14 cellular contexts compared by ENCODE assay signal in genomic region chr12:93425736-93426363, GRCh38. TPM values are rescaled to one million over a fixed set of nuclear protein-coding genes. Genes with fewer than 3 reads are reported as not detected.
DNase-seq lines count a peak whose midpoint lies in the region; ATAC-seq and TF ChIP-seq lines count a peak whose summit lies in the region.
"Had no signal": no experiment of that assay in that cellular context is flagged by ENCODE, and none has a peak within 500 bp of the region (broad histone marks: within the 10 kb centered on the region; RNA-seq: fewer than 3 reads in every experiment).

No MANE protein-coding gene starts in this region.

- H3F3A ChIP-seq in PC-3 (ENCODE audit: low read length, unreplicated experiment) = no peaks in the 10 kb centered on the region
- no peaks in the 10 kb centered on the region for H3F3A ChIP-seq in neural progenitor cell (ENCODE audit: low read depth)

- WGBS in mesodermal cell (ENCODE audit: insufficient coverage in 2 of 2), 2 experiments = 93 to 96% methylated on average over 2 to 4 of the region's 8 CpGs

- peak overlapping the region; percentile 54 to 81 (median 70) for H3K4me2 ChIP-seq in BLaER1 treated with 17β-estradiol and CSF1 and Interleukin-3, amounts not matched to agents 10 nM and 100 nM
- H3K4me2 ChIP-seq in PC-3 (ENCODE audit: low read length) (no peak overlapping the region), neural progenitor cell (no peak overlapping the region)

- intact Hi-C loops in PC-3 (cut with micrococcal nuclease) = no loop called here

- H3K9me2 ChIP-seq in PC-3 (replicated peaks; ENCODE audit: low read length) = no peaks in the 10 kb centered on the region

- H2AFZ ChIP-seq in PC-3 (ENCODE audit: low read length) (no peak overlapping the region), neural progenitor cell (replicated peaks) (no peak overlapping the region)

- CTCF ChIA-PET in WTC11 (lab: Charles Lee) (no interaction called here), PC-3 (lab: Charles Lee) (no interaction called here)

- peak overlapping the region in 5 of 11 experiments; percentile 14 to 33 (median 29); a peak in 4 of 22 replicates for H3K27ac ChIP-seq in BLaER1 treated with 17β-estradiol and CSF1 and Interleukin-3, amounts not matched to agents 10 nM and 100 nM
- H3K27ac ChIP-seq in mesodermal cell (ENCODE audit: low read depth, low read length, severe bottlenecking) (peak overlapping the region; percentile 23), PC-3 (ENCODE audit: low read length) (no peak overlapping the region), neural progenitor cell (no peak overlapping the region)
- H3K27ac ChIP-seq: body of pancreas had no signal

- H3K36me3 ChIP-seq in BLaER1 treated with 17β-estradiol and CSF1 and Interleukin-3, amounts not matched to agents 10 nM and 100 nM = peaks cover 0 to 22% (median 3%) of the 10 kb centered on the region in 11 experiments; a peak in 5 of 22 replicates
- H3K36me3 ChIP-seq in mesodermal cell (ENCODE audit: control insufficient read depth, insufficient read depth, low read length) (no peaks in the 10 kb centered on the region), PC-3 (ENCODE audit: low read depth, low read length) (no peaks in the 10 kb centered on the region), neural progenitor cell (no peaks in the 10 kb centered on the region)
- H3K36me3 ChIP-seq: esophagus squamous epithelium, thyroid gland had no signal

- no peaks in the 10 kb centered on the region for H3K27me3 Mint-ChIP-seq in WTC11 (ENCODE audit: low read depth)
- H3K27me3 Mint-ChIP-seq in neural progenitor cell (ENCODE audit: insufficient read depth, low read depth) = no peaks in the 10 kb centered on the region

- peak overlapping the region in 6 of 11 experiments; percentile 1 to 52 (median 36); a peak in 5 of 22 replicates for H3K9ac ChIP-seq in BLaER1 treated with 17β-estradiol and CSF1 and Interleukin-3, amounts not matched to agents 10 nM and 100 nM
- H3K9ac ChIP-seq in PC-3 (ENCODE audit: low read length) (no peak overlapping the region), neural progenitor cell (no peak overlapping the region)

- TF ChIP-seq CTCF in WTC11 (IDR thresholded peaks at IDR 0.05) = no peak
- no peak for TF ChIP-seq CTCF in PC-3 (conservative IDR thresholded peaks at IDR 0.05; ENCODE audit: low read depth, low read length)
- TF ChIP-seq CTCF in neural progenitor cell (IDR thresholded peaks at IDR 0.05) = no peak

- peak overlapping the region; percentile 63 for H3K27ac Mint-ChIP-seq in WTC11
- no peak overlapping the region for H3K27ac Mint-ChIP-seq in neural progenitor cell

- POLR2A ChIA-PET in WTC11 (lab: Charles Lee) (no interaction called here), PC-3 (lab: Charles Lee; ENCODE audit: unreplicated experiment) (interaction anchor here (0.7 kb wide), 1 partner anchor 609 kb away, joined by 12 read pairs; no protein-coding TSS in a partner anchor)

- H3K36me3 Mint-ChIP-seq in WTC11 (no peaks in the 10 kb centered on the region), neural progenitor cell (peaks cover 8% of the 10 kb centered on the region)

- H3K4me1 Mint-ChIP-seq in WTC11 (peaks cover 68% of the 10 kb centered on the region), neural progenitor cell (peaks cover 15% of the 10 kb centered on the region)

- H3K4me3 Mint-ChIP-seq in WTC11 (no peak overlapping the region), neural progenitor cell (no peak overlapping the region)

- BruUV-seq in PC-3 (replicated peaks; lab: Mats Ljungman, UMichigan) = no TSS peak

- peaks cover 99% of the 10 kb centered on the region for H3K79me2 ChIP-seq in PC-3 (ENCODE audit: low read length)
- peaks cover 100% of the 10 kb centered on the region for H3K79me2 ChIP-seq in neural progenitor cell (ENCODE audit: low read depth)

- peaks cover 91 to 100% (median 100%) of the 10 kb centered on the region in 11 experiments for H4K20me1 ChIP-seq in BLaER1 treated with 17β-estradiol and CSF1 and Interleukin-3, amounts not matched to agents 10 nM and 100 nM
- H4K20me1 ChIP-seq in PC-3 (ENCODE audit: low read length) (peaks cover 75% of the 10 kb centered on the region), neural progenitor cell (ENCODE audit: low read depth) (peaks cover 98% of the 10 kb centered on the region)

- no peak overlapping the region for H3K4me3 ChIP-seq in BLaER1 treated with 17β-estradiol and CSF1 and Interleukin-3, amounts not matched to agents 10 nM and 100 nM
- H3K4me3 ChIP-seq in mesodermal cell (ENCODE audit: extremely low read depth, insufficient read depth, low read length, poor library complexity, severe bottlenecking) = no peak overlapping the region
- no peak overlapping the region for H3K4me3 ChIP-seq in PC-3 (ENCODE audit: low read length)
- H3K4me3 ChIP-seq in neural progenitor cell = no peak overlapping the region
- H3K4me3 ChIP-seq: body of pancreas, esophagus squamous epithelium, thyroid gland had no signal

- ATAC-seq in GM21381 (IDR thresholded peaks at IDR 0.05; ENCODE audit: unreplicated experiment) (peak; percentile 18), WTC11 (no peak), PC-3 (no peak)
- ATAC-seq: body of pancreas had no signal

- H3K4me1 ChIP-seq in BLaER1 treated with 17β-estradiol and CSF1 and Interleukin-3, amounts not matched to agents 10 nM and 100 nM = peaks cover 48 to 90% (median 60%) of the 10 kb centered on the region in 10 experiments
- H3K4me1 ChIP-seq in mesodermal cell (ENCODE audit: control insufficient read depth, insufficient read depth, low read length, poor library complexity, severe bottlenecking) (peaks cover 33% of the 10 kb centered on the region), PC-3 (ENCODE audit: insufficient read depth, low read length) (peaks cover 7% of the 10 kb centered on the region; the same call in 1 of the 2 replicates), neural progenitor cell (peaks cover 32% of the 10 kb centered on the region)

- H3K27me3 ChIP-seq in BLaER1 treated with 17β-estradiol and CSF1 and Interleukin-3, amounts not matched to agents 10 nM and 100 nM = no peaks in the 10 kb centered on the region
- H3K27me3 ChIP-seq in PC-3 (ENCODE audit: low read length) = no peaks in the 10 kb centered on the region
- H3K27me3 ChIP-seq in neural progenitor cell = no peaks in the 10 kb centered on the region
- H3K27me3 ChIP-seq: body of pancreas, esophagus squamous epithelium, thyroid gland had no signal

- DNase-seq in WTC11 (ENCODE audit: low spot score) (no peak), NCI-H1048 (lab: John Stamatoyannopoulos, UW) (no peak), PC-3 (no peak), pons (ENCODE audit: low spot score) (no peak), neural progenitor cell (ENCODE audit: low spot score) (no peak)
- DNase-seq: body of pancreas; COR-L47; esophagus squamous epithelium; MV-4-11; stimulated activated CD4-positive, alpha-beta T cell treated with anti-CD3 and anti-CD28 coated beads, Interleukin-4, amount 100 ng/mL, for 1 hour; thyroid gland had no signal

- no peaks in the 10 kb centered on the region for H3K9me3 ChIP-seq in BLaER1 treated with 17β-estradiol and CSF1 and Interleukin-3, amounts not matched to agents 10 nM and 100 nM (replicated peaks in 1 of 11)
- H3K9me3 ChIP-seq in mesodermal cell (ENCODE audit: control insufficient read depth, low read length) = no peaks in the 10 kb centered on the region
- H3K9me3 ChIP-seq in PC-3 (ENCODE audit: low read length) = no peaks in the 10 kb centered on the region
- H3K9me3 ChIP-seq in neural progenitor cell (ENCODE audit: low read depth) = no peaks in the 10 kb centered on the region
- H3K9me3 ChIP-seq: body of pancreas, esophagus squamous epithelium, thyroid gland had no signal

- H3K9me3 Mint-ChIP-seq in WTC11 = no peaks in the 10 kb centered on the region
- H3K9me3 Mint-ChIP-seq in neural progenitor cell = no peaks in the 10 kb centered on the region

TF ChIP-seq in WTC11, 78 proteins besides CTCF, POLR2A, EP300 and RAD21 (continues in another document):
- no peak for TF ChIP-seq ATF3 (CRISPR knock-in tag; conservative IDR thresholded peaks at IDR 0.05)
- no peak for TF ChIP-seq CDX4 (CRISPR knock-in tag; IDR thresholded peaks at IDR 0.05; ENCODE audit: borderline replicate concordance)
- no peak for TF ChIP-seq SMAD4 (CRISPR knock-in tag; IDR thresholded peaks at IDR 0.05)
- no peak for TF ChIP-seq ZNF423 (CRISPR knock-in tag; IDR thresholded peaks at IDR 0.05)
- no peak for TF ChIP-seq MAX (CRISPR knock-in tag; IDR thresholded peaks at IDR 0.05)
- TF ChIP-seq NFE2L1 (CRISPR knock-in tag; IDR thresholded peaks at IDR 0.05) = no peak

RNA-seq across cellular contexts. Expression of gene UBE2N, which starts 15.9 kb away (rescaled TPM):
- total RNA-seq in WTC11 (2021) = 183 to 195 TPM (median 185 TPM) in 3 replicates
- polyA plus RNA-seq in mesodermal cell (2013, experiment 1 of 2) = 151 TPM
- polyA plus RNA-seq in mesodermal cell (2013, experiment 2 of 2) = 141 TPM
- total RNA-seq in PC-3 (2014; rRNA removed) = 128 and 205 TPM in 2 replicates
- total RNA-seq in neural progenitor cell (ENCODE audit: low replicate concordance) = 82.6 and 116 TPM in 2 replicates

RNA-seq across cellular contexts. Expression of gene MRPL42, which starts 41.5 kb away (rescaled TPM):
- 112 to 124 TPM (median 121 TPM) in 3 replicates for total RNA-seq in WTC11 (2021)
- 95.8 TPM for polyA plus RNA-seq in mesodermal cell (2013, experiment 1 of 2)
- 114 TPM for polyA plus RNA-seq in mesodermal cell (2013, experiment 2 of 2)
- total RNA-seq in PC-3 (2014; rRNA removed) = 69.6 and 119 TPM in 2 replicates
- 157 and 287 TPM in 2 replicates for total RNA-seq in neural progenitor cell (ENCODE audit: low replicate concordance)

RNA-seq across cellular contexts. Expression of gene NUDT4, which starts 48.1 kb away (rescaled TPM):
- total RNA-seq in WTC11 (2021) (51.3 to 56.9 TPM (median 56.5 TPM) in 3 replicates), PC-3 (2014; rRNA removed) (30.2 and 38.9 TPM in 2 replicates), neural progenitor cell (ENCODE audit: low replicate concordance) (56.3 and 89.8 TPM in 2 replicates)
- 197 TPM for polyA plus RNA-seq in mesodermal cell (2013, experiment 1 of 2)
- 211 TPM for polyA plus RNA-seq in mesodermal cell (2013, experiment 2 of 2)

Comparison
In these comparisons a context has a peak if more than half of its experiments do, and no peak if none do; other contexts are left out.
1. H3K4me2 ChIP-seq: peak in BLaER1 treated with 17β-estradiol and CSF1 and Interleukin-3, amounts not matched to agents 10 nM and 100 nM (11 of 11); none in PC-3 (single experiment) and neural progenitor cell (single experiment).
2. H3K9ac ChIP-seq: peak in BLaER1 treated with 17β-estradiol and CSF1 and Interleukin-3, amounts not matched to agents 10 nM and 100 nM (6 of 11); none in PC-3 (single experiment) and neural progenitor cell (single experiment).